11 cellular contexts compared by ENCODE assay signal in genomic region chr7:13778967-13779366, GRCh38.
DNase-seq lines count a peak whose midpoint lies in the region; ATAC-seq and TF ChIP-seq lines count a peak whose summit lies in the region.
"Had no signal": no experiment of that assay in that cellular context is flagged by ENCODE, and none has a peak within 500 bp of the region (broad histone marks: within the 10 kb centered on the region; RNA-seq: fewer than 3 reads in every experiment).

No MANE protein-coding gene starts in this region.

- TF ChIP-seq CTCF in brain microvascular endothelial cell (IDR thresholded peaks at IDR 0.05; ENCODE audit: low read depth, low read length, missing control alignments) (no peak), left ventricle myocardium inferior (IDR thresholded peaks at IDR 0.05; ENCODE audit: borderline replicate concordance) (no peak)

- no peaks in the 10 kb centered on the region for H3K27me3 ChIP-seq in brain microvascular endothelial cell (replicated peaks)
- no peaks in the 10 kb centered on the region for H3K27me3 ChIP-seq in left ventricle myocardium inferior (ENCODE audit: low read depth)
- H3K27me3 ChIP-seq: neutrophil had no signal

- no peak overlapping the region for H3K4me3 ChIP-seq in brain microvascular endothelial cell (ENCODE audit: low read depth, low read length)
- no peak overlapping the region for H3K4me3 ChIP-seq in left ventricle myocardium inferior
- H3K4me3 ChIP-seq: A549 had no signal

- peak; percentile 11 to 35 for DNase-seq in activated CD4-positive, alpha-beta T cell treated with anti-CD3 and anti-CD28 coated beads, Interleukin-2, amount 50 U/mL, for 48 hours
- DNase-seq in activated CD4-positive, alpha-beta T cell treated with anti-CD3 and anti-CD28 coated beads, Interleukin-2, amount 50 U/mL, for 4 hours, result no peak
- DNase-seq in M059J (ENCODE audit: low read depth) (peak; percentile 88), brain microvascular endothelial cell (peak; percentile 40), sciatic nerve (ENCODE audit: low spot score) (no peak), left ventricle myocardium inferior (no peak), HUDEP-2 (lab: John Stamatoyannopoulos, UW; ENCODE audit: unreplicated experiment in 76 of 76) (no peak), ACHN (no peak)
- DNase-seq: activated naive CD8-positive, alpha-beta T cell treated with anti-CD3 and anti-CD28 coated beads, Interleukin-2, amount 10 ng/mL, durations not matched to agents 7 days and 5 days had no signal

- intact Hi-C loops in sciatic nerve (cut with DNase I), result no loop called here
- intact Hi-C loops in left ventricle myocardium inferior (cut with micrococcal nuclease), result no loop called here

- H3K4me1 ChIP-seq in left ventricle myocardium inferior, result no peaks in the 10 kb centered on the region
- H3K4me1 ChIP-seq: A549 had no signal

- H3K36me3 ChIP-seq in brain microvascular endothelial cell (replicated peaks) (no peaks in the 10 kb centered on the region), left ventricle myocardium inferior (no peaks in the 10 kb centered on the region)
- H3K36me3 ChIP-seq: neutrophil had no signal

- H3K9me3 ChIP-seq in left ventricle myocardium inferior (replicated peaks), result no peaks in the 10 kb centered on the region
- H3K9me3 ChIP-seq: A549, neutrophil had no signal

- in situ Hi-C loops in brain microvascular endothelial cell (cut with HindIII; ENCODE audit: low pct_ligation_motif_present, low sequenced_read_pairs) (no loop called here), ACHN (cut with HindIII; ENCODE audit: low pct_ligation_motif_present, low pct_unique_long_range_greater_than_20kb, low sequenced_read_pairs) (no loop called here)

- H3K27ac ChIP-seq in brain microvascular endothelial cell (no peak overlapping the region), left ventricle myocardium inferior (replicated peaks) (no peak overlapping the region)
- H3K27ac ChIP-seq: A549, neutrophil had no signal

- ATAC-seq in sciatic nerve, result peak; percentile 20
- ATAC-seq: A549 had no signal

Comparison
In these comparisons a context has a peak if more than half of its experiments do, and no peak if none do; other contexts are left out.
1. DNase-seq: peak in activated CD4-positive, alpha-beta T cell treated with anti-CD3 and anti-CD28 coated beads, Interleukin-2, amount 50 U/mL, for 48 hours (2 of 2), M059J (single experiment) and brain microvascular endothelial cell (single experiment); none in activated CD4-positive, alpha-beta T cell treated with anti-CD3 and anti-CD28 coated beads, Interleukin-2, amount 50 U/mL, for 4 hours (0 of 2), sciatic nerve (single experiment), left ventricle myocardium inferior (single experiment), HUDEP-2 (0 of 76) and ACHN (single experiment).